8 cellular contexts compared by ENCODE assay signal in the genomic region with DNA sequence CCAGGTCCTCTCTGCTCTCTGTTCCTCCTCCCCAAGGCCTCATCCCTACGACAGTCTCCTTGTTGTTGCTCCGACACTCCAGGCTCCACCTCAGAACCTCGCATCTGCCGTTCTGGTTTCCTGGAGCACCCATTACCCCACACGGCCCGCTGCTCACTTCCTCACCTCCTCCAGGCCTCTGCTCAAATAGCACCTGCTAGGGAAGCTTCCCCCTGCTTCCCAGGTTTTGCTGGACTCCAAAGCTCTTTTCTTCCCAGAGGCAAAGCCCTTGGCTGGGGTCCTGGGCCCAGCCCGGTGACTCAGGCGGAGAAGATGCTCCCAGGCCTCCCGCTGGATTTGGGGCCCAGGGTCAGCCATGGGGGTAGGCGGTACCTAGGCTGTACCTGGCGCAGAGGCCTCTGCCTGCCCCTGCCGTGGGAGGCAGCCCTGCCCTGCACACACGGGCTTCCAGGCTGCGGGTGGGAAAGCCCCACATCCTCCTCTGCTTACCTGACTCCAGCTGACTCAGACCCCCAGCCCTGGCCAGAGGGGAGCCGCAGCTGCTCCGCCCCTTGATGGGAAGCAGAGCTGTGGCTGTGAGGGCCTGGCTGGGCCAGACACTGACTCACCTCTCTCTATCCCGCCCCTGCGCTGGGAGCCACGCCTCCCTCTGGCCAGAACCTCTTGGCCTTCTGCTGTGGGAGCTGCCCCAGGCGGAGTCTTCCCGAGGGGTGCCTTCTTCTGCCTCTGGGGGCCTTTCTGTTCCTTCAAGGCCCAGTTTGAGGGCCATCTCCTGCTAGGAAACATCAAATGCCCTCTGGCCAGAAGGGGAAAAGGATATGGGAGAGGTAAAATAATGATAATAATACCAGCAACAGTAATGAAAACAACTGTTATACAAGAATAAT.
DNase-seq lines count a peak whose midpoint lies in the region; TF ChIP-seq lines count a peak whose summit lies in the region.

No MANE protein-coding gene starts in this region.

- H3K36me3 ChIP-seq in WERI-Rb-1 = no peaks in the 10 kb centered on the region

- no peak overlapping the region for H3K27ac ChIP-seq in WERI-Rb-1

- no peak overlapping the region for H3K27ac Mint-ChIP-seq in glutamatergic neuron (ENCODE audit: unreplicated experiment)

- no peak for TF ChIP-seq CTCF in WERI-Rb-1 (IDR thresholded peaks at IDR 0.05; ENCODE audit: low read depth, low read length)
- TF ChIP-seq CTCF in glutamatergic neuron (IDR thresholded peaks at IDR 0.05; ENCODE audit: partially characterized antibody, unreplicated experiment) = no peak

- no peak overlapping the region for H3K4me3 Mint-ChIP-seq in glutamatergic neuron (ENCODE audit: unreplicated experiment)

- peaks cover 2% of the 10 kb centered on the region for H3K27me3 Mint-ChIP-seq in glutamatergic neuron (ENCODE audit: unreplicated experiment)

- no peaks in the 10 kb centered on the region for H3K9me3 ChIP-seq in WERI-Rb-1 (ENCODE audit: severe bottlenecking)

- no peaks in the 10 kb centered on the region for H3K36me3 Mint-ChIP-seq in glutamatergic neuron (ENCODE audit: unreplicated experiment)

- peaks cover 6% of the 10 kb centered on the region for H3K9me3 Mint-ChIP-seq in glutamatergic neuron (ENCODE audit: unreplicated experiment)

- peak; percentile 43 to 54 for DNase-seq in activated CD4-positive, alpha-beta T cell treated with anti-CD3 and anti-CD28 coated beads, Interleukin-2, amount 50 U/mL, for 48 hours
- DNase-seq in activated CD4-positive, alpha-beta T cell treated with anti-CD3 and anti-CD28 coated beads, Interleukin-2, amount 50 U/mL, for 4 hours = no peak
- peak; percentile 76 for DNase-seq in WERI-Rb-1
- peak; percentile 76 for DNase-seq in glutamatergic neuron
- DNase-seq in renal cortical epithelial cell (ENCODE audit: low read depth) = peak; percentile 96
- DNase-seq in NCI-H1092 treated with DMSO at 0.1 percent for 48 hours (lab: John Stamatoyannopoulos, UW) = no peak
- no peak for DNase-seq in Ammon's horn (ENCODE audit: low spot score)
- no peak for DNase-seq in effector CD8-positive, alpha-beta T cell (lab: John Stamatoyannopoulos, UW)

- peaks cover 2% of the 10 kb centered on the region for H3K4me1 Mint-ChIP-seq in glutamatergic neuron (ENCODE audit: low read depth, unreplicated experiment)

- no peaks in the 10 kb centered on the region for H3K27me3 ChIP-seq in WERI-Rb-1 (ENCODE audit: insufficient read depth, low read depth, severe bottlenecking)

- no peak overlapping the region for H3K4me3 ChIP-seq in WERI-Rb-1 (ENCODE audit: low read depth, low read length)

Comparison
In these comparisons a context has a peak if more than half of its experiments do, and no peak if none do; other contexts are left out.
1. DNase-seq: peak in activated CD4-positive, alpha-beta T cell treated with anti-CD3 and anti-CD28 coated beads, Interleukin-2, amount 50 U/mL, for 48 hours (2 of 2), WERI-Rb-1 (single experiment), glutamatergic neuron (single experiment) and renal cortical epithelial cell (single experiment); none in activated CD4-positive, alpha-beta T cell treated with anti-CD3 and anti-CD28 coated beads, Interleukin-2, amount 50 U/mL, for 4 hours (0 of 2), NCI-H1092 treated with DMSO at 0.1 percent for 48 hours (single experiment), Ammon's horn (single experiment) and effector CD8-positive, alpha-beta T cell (single experiment).